23 cellular contexts compared by ENCODE assay signal in genomic region chr10:72267819-72268404, GRCh38. TPM values are rescaled to one million over a fixed set of nuclear protein-coding genes. Genes with fewer than 3 reads are reported as not detected.
DNase-seq lines count a peak whose midpoint lies in the region; ATAC-seq and TF ChIP-seq lines count a peak whose summit lies in the region.
"Had no signal": no experiment of that assay in that cellular context is flagged by ENCODE, and none has a peak within 500 bp of the region (broad histone marks: within the 10 kb centered on the region; RNA-seq: fewer than 3 reads in every experiment).

No MANE protein-coding gene starts in this region.

- H3K4me1 ChIP-seq in RWPE2 (ENCODE audit: insufficient read depth, poor library complexity, severe bottlenecking) (peaks cover 54% of the 10 kb centered on the region), iPS-15b (ENCODE audit: control insufficient read depth, insufficient read depth, low read length) (peaks cover 19% of the 10 kb centered on the region), adrenal gland (replicated peaks in 1 of 2) (peaks cover 5 to 8% of the 10 kb centered on the region in 2 donors)

- H3K36me3 ChIP-seq in RWPE2 (ENCODE audit: low read depth): 0 out of 2 replicates have a peak, but pooled peaks cover under 1% of the 10 kb centered on the region
- H3K36me3 ChIP-seq in iPS-15b (ENCODE audit: control insufficient read depth, insufficient read depth, low read length): no peaks in the 10 kb centered on the region
- H3K36me3 ChIP-seq in adrenal gland (replicated peaks in 1 of 2): no peaks in the 10 kb centered on the region
- H3K36me3 ChIP-seq: BLaER1 treated with 17β-estradiol and CSF1 and Interleukin-3, amounts not matched to agents 10 nM and 100 nM; esophagus muscularis mucosa; stomach; upper lobe of left lung had no signal

- no peaks in the 10 kb centered on the region for H3K27me3 ChIP-seq in RWPE2 (ENCODE audit: insufficient read depth, poor library complexity, severe bottlenecking)
- no peaks in the 10 kb centered on the region for H3K27me3 ChIP-seq in iPS-15b (ENCODE audit: control insufficient read depth, insufficient read depth, low read length)
- no peaks in the 10 kb centered on the region for H3K27me3 ChIP-seq in adrenal gland
- H3K27me3 ChIP-seq: BLaER1 treated with 17β-estradiol and CSF1 and Interleukin-3, amounts not matched to agents 10 nM and 100 nM; esophagus muscularis mucosa; stomach; upper lobe of left lung had no signal

- intact Hi-C loops in adrenal gland (cut with DNase I) (no loop called here), Right ventricle myocardium superior (cut with DNase I) (no loop called here)

- ATAC-seq in activated naive CD8-positive, alpha-beta T cell treated with anti-CD3 and anti-CD28 coated beads, Interleukin-2, amount 10 ng/mL, durations not matched to agents 7 days and 5 days (ENCODE audit: low read depth): no peak
- ATAC-seq in RWPE2 (ENCODE audit: low read depth) (no peak), Right ventricle myocardium superior (ENCODE audit: poor library complexity) (no peak)
- ATAC-seq in stimulated activated naive B cell treated with anti-CD40 and anti-IgM and Interleukin-4, amounts not matched to agents 10 μg/mL and 1 μg/mL and 100 μg/mL, for 72 hours (replicated peaks): no peak
- ATAC-seq: activated CD4-positive, alpha-beta T cell treated with anti-CD3 and anti-CD28 coated beads for 36 hours; activated T-cell treated with anti-CD3 and anti-CD28 coated beads, Interleukin-2, amount 50 U/mL, for 4 hours; effector memory CD8-positive, alpha-beta T cell; HCT116; right cardiac atrium had no signal

- H3K4me3 ChIP-seq in RWPE2 (ENCODE audit: severe bottlenecking): no peak overlapping the region
- peak overlapping the region; percentile 2 for H3K4me3 ChIP-seq in iPS-15b (ENCODE audit: low read depth, low read length)
- H3K4me3 ChIP-seq in adrenal gland: no peak overlapping the region
- H3K4me3 ChIP-seq: BLaER1 treated with 17β-estradiol and CSF1 and Interleukin-3, amounts not matched to agents 10 nM and 100 nM; esophagus muscularis mucosa; stomach; upper lobe of left lung had no signal

- TF ChIP-seq CTCF in RWPE2 (IDR thresholded peaks at IDR 0.05; ENCODE audit: poor library complexity, severe bottlenecking) (no peak), adrenal gland (IDR thresholded peaks at IDR 0.05) (no peak)

- H3K9ac ChIP-seq in iPS-15b (ENCODE audit: low read depth, low read length): no peak overlapping the region
- H3K9ac ChIP-seq: BLaER1 treated with 17β-estradiol and CSF1 and Interleukin-3, amounts not matched to agents 10 nM and 100 nM had no signal

- H3K9me3 Mint-ChIP-seq in activated naive CD8-positive, alpha-beta T cell treated with anti-CD3 and anti-CD28 coated beads, Interleukin-2, amount 10 ng/mL, durations not matched to agents 7 days and 5 days: no peaks in the 10 kb centered on the region
- no peaks in the 10 kb centered on the region for H3K9me3 Mint-ChIP-seq in activated naive CD8-positive, alpha-beta T cell treated with anti-CD3 and anti-CD28 coated beads for 36 hours
- no peaks in the 10 kb centered on the region for H3K9me3 Mint-ChIP-seq in stimulated activated naive B cell treated with anti-CD40 and anti-IgM and Interleukin-4, amounts not matched to agents 10 μg/mL and 1 μg/mL and 100 μg/mL, for 72 hours
- H3K9me3 Mint-ChIP-seq: activated naive CD4-positive, alpha-beta T cell treated with anti-CD3 and anti-CD28 coated beads, Interleukin-2, amount 10 ng/mL, durations not matched to agents 7 days and 5 days; activated T-cell treated with anti-CD3 and anti-CD28 coated beads, Interleukin-2, amount 50 U/mL, for 4 hours; effector memory CD8-positive, alpha-beta T cell had no signal

- H3K27ac Mint-ChIP-seq in activated naive CD8-positive, alpha-beta T cell treated with anti-CD3 and anti-CD28 coated beads, Interleukin-2, amount 10 ng/mL, durations not matched to agents 7 days and 5 days: peak overlapping the region; percentile 56
- H3K27ac Mint-ChIP-seq in activated naive CD8-positive, alpha-beta T cell treated with anti-CD3 and anti-CD28 coated beads for 36 hours: no peak overlapping the region
- peak overlapping the region; percentile 59 for H3K27ac Mint-ChIP-seq in stimulated activated naive B cell treated with anti-CD40 and anti-IgM and Interleukin-4, amounts not matched to agents 10 μg/mL and 1 μg/mL and 100 μg/mL, for 72 hours
- H3K27ac Mint-ChIP-seq: activated CD4-positive, alpha-beta T cell treated with anti-CD3 and anti-CD28 coated beads for 36 hours; activated naive CD4-positive, alpha-beta T cell treated with anti-CD3 and anti-CD28 coated beads, Interleukin-2, amount 10 ng/mL, durations not matched to agents 7 days and 5 days; effector memory CD8-positive, alpha-beta T cell had no signal

- WGBS in adrenal gland, 4 donors: 89 to 97% (median 94%) methylated on average over 9 to 15 of the region's 15 CpGs

- POLR2A ChIA-PET in activated naive CD8-positive, alpha-beta T cell treated with anti-CD3 and anti-CD28 coated beads, Interleukin-2, amount 10 ng/mL, durations not matched to agents 7 days and 5 days (lab: Charles Lee): interaction anchor here (0.5 to 10.9 kb wide), 2 partner anchors 8 to 13 kb away, joined by 3 to 225 read pairs; partner anchors contain the start of gene DDIT4

- DNase-seq in activated naive CD8-positive, alpha-beta T cell treated with anti-CD3 and anti-CD28 coated beads, Interleukin-2, amount 10 ng/mL, durations not matched to agents 7 days and 5 days: no peak
- no peak for DNase-seq in activated naive CD8-positive, alpha-beta T cell treated with anti-CD3 and anti-CD28 coated beads for 36 hours
- DNase-seq in RWPE2 (ENCODE audit: low spot score): no peak
- DNase-seq in stimulated activated naive B cell treated with anti-CD40 and anti-IgM and Interleukin-4, amounts not matched to agents 10 μg/mL and 1 μg/mL and 100 μg/mL, for 72 hours: no peak
- DNase-seq in adrenal gland: no peak
- no peak for DNase-seq in putamen (ENCODE audit: low spot score)
- no peak for DNase-seq in Right ventricle myocardium superior
- DNase-seq: activated CD4-positive, alpha-beta T cell treated with anti-CD3 and anti-CD28 coated beads for 36 hours; activated naive CD4-positive, alpha-beta T cell treated with anti-CD3 and anti-CD28 coated beads, Interleukin-2, amount 10 ng/mL, durations not matched to agents 7 days and 5 days; activated T-cell treated with anti-CD3 and anti-CD28 coated beads, Interleukin-2, amount 50 U/mL, for 4 hours; effector memory CD8-positive, alpha-beta T cell; hypothalamus; Karpas-422; NCI-H187 treated with DMSO at 0.1 percent for 48 hours; NCI-H226; SIG-M5; stomach had no signal

- TF ChIP-seq POLR2A in adrenal gland (IDR thresholded peaks at IDR 0.05): no peak

- H3K9me3 ChIP-seq in RWPE2 (ENCODE audit: severe bottlenecking) (no peaks in the 10 kb centered on the region), iPS-15b (ENCODE audit: control insufficient read depth, insufficient read depth, low read length) (no peaks in the 10 kb centered on the region), adrenal gland (replicated peaks in 1 of 3) (no peaks in the 10 kb centered on the region)
- H3K9me3 ChIP-seq: BLaER1 treated with 17β-estradiol and CSF1 and Interleukin-3, amounts not matched to agents 10 nM and 100 nM; esophagus muscularis mucosa; stomach; upper lobe of left lung had no signal

- peaks cover 33% of the 10 kb centered on the region for H3K4me1 Mint-ChIP-seq in activated naive CD8-positive, alpha-beta T cell treated with anti-CD3 and anti-CD28 coated beads, Interleukin-2, amount 10 ng/mL, durations not matched to agents 7 days and 5 days
- peaks cover 38% of the 10 kb centered on the region for H3K4me1 Mint-ChIP-seq in activated naive CD8-positive, alpha-beta T cell treated with anti-CD3 and anti-CD28 coated beads for 36 hours
- H3K4me1 Mint-ChIP-seq in stimulated activated naive B cell treated with anti-CD40 and anti-IgM and Interleukin-4, amounts not matched to agents 10 μg/mL and 1 μg/mL and 100 μg/mL, for 72 hours: peaks cover 8 to 33% of the 10 kb centered on the region in 2 donors

- no peaks in the 10 kb centered on the region for H3K27me3 Mint-ChIP-seq in activated naive CD8-positive, alpha-beta T cell treated with anti-CD3 and anti-CD28 coated beads, Interleukin-2, amount 10 ng/mL, durations not matched to agents 7 days and 5 days
- H3K27me3 Mint-ChIP-seq in activated naive CD8-positive, alpha-beta T cell treated with anti-CD3 and anti-CD28 coated beads for 36 hours: no peaks in the 10 kb centered on the region
- no peaks in the 10 kb centered on the region for H3K27me3 Mint-ChIP-seq in stimulated activated naive B cell treated with anti-CD40 and anti-IgM and Interleukin-4, amounts not matched to agents 10 μg/mL and 1 μg/mL and 100 μg/mL, for 72 hours
- H3K27me3 Mint-ChIP-seq: activated CD4-positive, alpha-beta T cell treated with anti-CD3 and anti-CD28 coated beads for 36 hours; effector memory CD8-positive, alpha-beta T cell had no signal

- H3K4me3 Mint-ChIP-seq in activated naive CD8-positive, alpha-beta T cell treated with anti-CD3 and anti-CD28 coated beads, Interleukin-2, amount 10 ng/mL, durations not matched to agents 7 days and 5 days: no peak overlapping the region
- H3K4me3 Mint-ChIP-seq in activated naive CD8-positive, alpha-beta T cell treated with anti-CD3 and anti-CD28 coated beads for 36 hours: no peak overlapping the region
- H3K4me3 Mint-ChIP-seq in stimulated activated naive B cell treated with anti-CD40 and anti-IgM and Interleukin-4, amounts not matched to agents 10 μg/mL and 1 μg/mL and 100 μg/mL, for 72 hours: no peak overlapping the region
- H3K4me3 Mint-ChIP-seq: activated CD4-positive, alpha-beta T cell treated with anti-CD3 and anti-CD28 coated beads for 36 hours; activated naive CD4-positive, alpha-beta T cell treated with anti-CD3 and anti-CD28 coated beads, Interleukin-2, amount 10 ng/mL, durations not matched to agents 7 days and 5 days; activated T-cell treated with anti-CD3 and anti-CD28 coated beads, Interleukin-2, amount 50 U/mL, for 4 hours; effector memory CD8-positive, alpha-beta T cell had no signal

- H3K36me3 Mint-ChIP-seq in activated naive CD8-positive, alpha-beta T cell treated with anti-CD3 and anti-CD28 coated beads, Interleukin-2, amount 10 ng/mL, durations not matched to agents 7 days and 5 days: peaks cover 2% of the 10 kb centered on the region
- peaks cover 7% of the 10 kb centered on the region for H3K36me3 Mint-ChIP-seq in activated naive CD8-positive, alpha-beta T cell treated with anti-CD3 and anti-CD28 coated beads for 36 hours
- no peaks in the 10 kb centered on the region for H3K36me3 Mint-ChIP-seq in stimulated activated naive B cell treated with anti-CD40 and anti-IgM and Interleukin-4, amounts not matched to agents 10 μg/mL and 1 μg/mL and 100 μg/mL, for 72 hours

- H3K27ac ChIP-seq in RWPE2 (ENCODE audit: poor library complexity, severe bottlenecking) (peak overlapping the region; percentile 99), adrenal gland (no peak overlapping the region)
- H3K27ac ChIP-seq: BLaER1 treated with 17β-estradiol and CSF1 and Interleukin-3, amounts not matched to agents 10 nM and 100 nM; esophagus muscularis mucosa; stomach; upper lobe of left lung had no signal

RNA-seq across cellular contexts. Expression of gene DDIT4, which starts 5.8 kb away (rescaled TPM):
- total RNA-seq in activated naive CD8-positive, alpha-beta T cell treated with anti-CD3 and anti-CD28 coated beads, Interleukin-2, amount 10 ng/mL, durations not matched to agents 7 days and 5 days: 100 to 1,000 TPM; 150 to 159 TPM
- total RNA-seq in activated naive CD8-positive, alpha-beta T cell treated with anti-CD3 and anti-CD28 coated beads for 36 hours: 100 to 1,000 TPM; 422 to 424 TPM
- 100 to 1,000 TPM; 211 to 711 (median 386) TPM for total RNA-seq in adrenal gland
- polyA plus RNA-seq in adrenal gland: 100 to 1,000 TPM; 109 to 149 (median 123) TPM
- 54.8 TPM for total RNA-seq in Right ventricle myocardium superior

RNA-seq across cellular contexts. Expression of gene ASCC1, which starts 51.8 kb away (rescaled TPM):
- 10 to 100 TPM; 28.5 to 34.4 TPM for total RNA-seq in activated naive CD8-positive, alpha-beta T cell treated with anti-CD3 and anti-CD28 coated beads, Interleukin-2, amount 10 ng/mL, durations not matched to agents 7 days and 5 days
- 10 to 100 TPM; 57.3 to 57.7 TPM for total RNA-seq in activated naive CD8-positive, alpha-beta T cell treated with anti-CD3 and anti-CD28 coated beads for 36 hours
- 10 to 100 TPM; 26.6 to 57.4 (median 36.7) TPM for total RNA-seq in adrenal gland
- polyA plus RNA-seq in adrenal gland: 100 to 1,000 TPM in 1 of 3 donors, 10 to 100 TPM in 1, 1 to 10 TPM in 1; 9.7 to 101 (median 10.1) TPM
- 32.0 TPM for total RNA-seq in Right ventricle myocardium superior

RNA-seq across cellular contexts. Expression of gene ANAPC16, which starts 52.1 kb away (rescaled TPM):
- 10 to 100 TPM; 89.2 to 89.8 TPM for total RNA-seq in activated naive CD8-positive, alpha-beta T cell treated with anti-CD3 and anti-CD28 coated beads, Interleukin-2, amount 10 ng/mL, durations not matched to agents 7 days and 5 days
- total RNA-seq in activated naive CD8-positive, alpha-beta T cell treated with anti-CD3 and anti-CD28 coated beads for 36 hours: 10 to 100 TPM; 71.0 to 81.8 TPM
- total RNA-seq in adrenal gland (100 to 1,000 TPM in 7 of 8 donors, 10 to 100 TPM in 1; 69.1 to 170 (median 139) TPM), Right ventricle myocardium superior (242 TPM)
- polyA plus RNA-seq in adrenal gland: 100 to 1,000 TPM; 102 to 186 (median 128) TPM
